29 cellular contexts compared by ENCODE assay signal in the genomic region with DNA sequence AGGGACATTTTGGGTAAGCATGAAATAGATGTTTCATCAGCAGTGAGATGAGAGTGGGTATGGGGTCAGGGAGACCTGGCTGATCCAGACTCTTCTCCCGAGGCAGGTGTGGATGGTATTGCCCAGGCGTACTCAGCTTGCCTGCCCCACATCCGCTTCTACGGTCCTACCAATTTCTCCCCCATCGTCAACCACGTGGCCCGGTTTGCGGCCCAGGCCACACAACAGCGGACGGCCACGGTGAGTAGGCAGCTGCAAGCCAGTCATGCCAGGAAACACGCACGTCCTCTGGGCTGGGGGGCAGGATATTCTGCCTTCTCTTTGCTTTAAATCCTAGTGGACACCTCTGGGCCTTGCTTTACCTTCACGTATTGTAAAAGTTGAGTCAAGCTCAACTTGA. TPM values are rescaled to one million over a fixed set of nuclear protein-coding genes. Genes with fewer than 3 reads are reported as not detected.
DNase-seq lines count a peak whose midpoint lies in the region; ATAC-seq, FAIRE-seq and TF ChIP-seq lines count a peak whose summit lies in the region.
"Had no signal": no experiment of that assay in that cellular context is flagged by ENCODE, and none has a peak within 500 bp of the region (broad histone marks: within the 10 kb centered on the region; RNA-seq: fewer than 3 reads in every experiment).

No MANE protein-coding gene starts in this region.

- H3K4me2 ChIP-seq in OCI-LY1 (ENCODE audit: low read length) (no peak overlapping the region), H1 (ENCODE audit: insufficient read depth in 1 of 2, low read depth in 2 of 2, low read length in 2 of 2) (no peak overlapping the region)

- no peak for FAIRE-seq in H1 (lab: Jason Lieb, UNC)
- FAIRE-seq: HepG2 had no signal

- H3F3A ChIP-seq in OCI-LY1 (ENCODE audit: insufficient read depth, low read length) = no peaks in the 10 kb centered on the region

- TF ChIP-seq EP300 in H1 (IDR thresholded peaks at IDR 0.05; ENCODE audit: borderline replicate concordance in 1 of 2, low read depth in 2 of 2, low read length in 2 of 2) = no peak

- H3K4me1 ChIP-seq in OCI-LY1 (ENCODE audit: insufficient read depth, low read length, severe bottlenecking) = peaks cover 19% of the 10 kb centered on the region
- peaks cover 0 to 5% (median 2%) of the 10 kb centered on the region in 4 experiments; a peak in 3 of 7 replicates for H3K4me1 ChIP-seq in H1 (replicated peaks in 1 of 4; ENCODE audit: control insufficient read depth in 3 of 4, insufficient read depth in 4 of 4, low read length in 3 of 4)
- H3K4me1 ChIP-seq in spleen = peaks cover 21 to 84% (median 50%) of the 10 kb centered on the region in 6 donors
- H3K4me1 ChIP-seq: HAP-1, parathyroid adenoma had no signal

- no peak overlapping the region for H2AK5ac ChIP-seq in H1 (ENCODE audit: low read depth, low read length)

- H3K4ac ChIP-seq in H1 (replicated peaks; ENCODE audit: insufficient read length, low read depth, low read length) = no peak overlapping the region

- no peaks in the 10 kb centered on the region for H3K36me3 Mint-ChIP-seq in T-helper 2 cell treated with Interferon-gamma antibody and Interleukin-4, amounts not matched to agents 5 μg/mL and 100 μg/mL, for 36 hours (ENCODE audit: low read depth)

- no peak for DNase-seq in T-helper 2 cell treated with Interferon-gamma antibody and Interleukin-4, amounts not matched to agents 5 μg/mL and 100 μg/mL, for 36 hours (ENCODE audit: low spot score)
- no peak for DNase-seq in T-helper 2 cell
- no peak for DNase-seq in H1 (ENCODE audit: low read depth in 1 of 2, low spot score in 2 of 2)
- peak; percentile 70 for DNase-seq in spleen
- no peak for DNase-seq in HEK293T (ENCODE audit: extremely low spot score)
- DNase-seq in NCI-H510A (lab: John Stamatoyannopoulos, UW) = no peak
- DNase-seq: activated CD4-positive, alpha-beta T cell treated with anti-CD3 and anti-CD28 coated beads for 36 hours; activated naive CD4-positive, alpha-beta T cell treated with anti-CD3 and anti-CD28 coated beads, Interleukin-2, amount 50 U/mL, for 16 hours; Caco-2; DND-41; effector CD4-positive, alpha-beta T cell; foreskin fibroblast; Kasumi-1; NCI-H1694 treated with DMSO at 0.1 percent for 48 hours; NCI-H2171; NCI-H526; stimulated activated CD4-positive, alpha-beta T cell treated with anti-CD3 and anti-CD28 coated beads, Interleukin-4, amount 100 ng/mL, for 1 hour; stimulated activated naive CD4-positive, alpha-beta T cell treated with Interleukin-2 at 50 U/mL for 16 hours had no signal

- H3K79me2 ChIP-seq in OCI-LY1 (ENCODE audit: insufficient read depth, low read length) = no peaks in the 10 kb centered on the region
- H3K79me2 ChIP-seq in H1 (ENCODE audit: control insufficient read depth in 1 of 2, insufficient read depth in 2 of 2, low read length in 2 of 2) = no peaks in the 10 kb centered on the region
- H3K79me2 ChIP-seq: parathyroid adenoma had no signal

- TF ChIP-seq CTCF in OCI-LY1 (IDR thresholded peaks at IDR 0.05; ENCODE audit: low read length) (no peak), H1 (IDR thresholded peaks at IDR 0.05; ENCODE audit: control extremely low read depth in 1 of 3, insufficient read depth in 1 of 3, low read depth in 1 of 3, low read length in 3 of 3) (no peak), spleen (IDR thresholded peaks at IDR 0.05 in 8 of 11, conservative IDR thresholded peaks at IDR 0.05 in 3 of 11) (no peak)

- 84% methylated on average over 14 of the region's 14 CpGs; no CpG with 5 or more reads in 1 of the 2 experiments for WGBS in H1 (ENCODE audit: extremely low coverage in 1 of 2, insufficient coverage in 1 of 2, insufficient read length in 1 of 2, insufficient replicate concordance in 2 of 2, low coverage in 1 of 2, low lambda C conversion rate in 2 of 2, missing lambda C conversion rate in 1 of 2), 2 experiments
- 81 to 88% (median 85%) methylated on average over 14 of the region's 14 CpGs for WGBS in spleen, 5 donors

- H3K9me3 ChIP-seq in OCI-LY1 (ENCODE audit: low read length) (no peaks in the 10 kb centered on the region), H1 (ENCODE audit: insufficient read depth in 2 of 2, low read depth in 1 of 2, low read length in 1 of 2) (no peaks in the 10 kb centered on the region), spleen (no peaks in the 10 kb centered on the region)
- H3K9me3 ChIP-seq: Caco-2, HAP-1, heart left ventricle, Peyer's patch had no signal

- H3K4me3 ChIP-seq in OCI-LY1 (ENCODE audit: low read depth, low read length, poor library complexity, severe bottlenecking) (no peak overlapping the region), H1 (ENCODE audit: extremely low read depth in 1 of 4, insufficient read depth in 2 of 4, low read depth in 3 of 4, low read length in 4 of 4) (no peak overlapping the region), spleen (no peak overlapping the region)
- H3K4me3 ChIP-seq: HAP-1, heart left ventricle, Peyer's patch had no signal

- intact Hi-C loops in spleen (cut with DNase I; ENCODE audit: low total_unique reads) = no loop called here

- H3K14ac ChIP-seq in H1 (ENCODE audit: insufficient read length) = no peak overlapping the region

- no peak for TF ChIP-seq POLR2A in H1 (IDR thresholded peaks at IDR 0.05; ENCODE audit: control extremely low read depth in 1 of 2, low read depth in 2 of 2, low read length in 2 of 2)
- no peak for TF ChIP-seq POLR2A in spleen (IDR thresholded peaks at IDR 0.05)

- H4K8ac ChIP-seq in H1 (ENCODE audit: extremely low read depth, insufficient read depth, low read length) = no peak overlapping the region

- H3K9ac ChIP-seq in OCI-LY1 (ENCODE audit: low read length) = no peak overlapping the region
- no peak overlapping the region for H3K9ac ChIP-seq in H1 (replicated peaks in 1 of 4; ENCODE audit: extremely low read depth in 1 of 4, low read depth in 3 of 4, low read length in 3 of 4)
- H3K9ac ChIP-seq: parathyroid adenoma had no signal

- H3K79me1 ChIP-seq in H1 (ENCODE audit: low read depth, low read length) = no peaks in the 10 kb centered on the region

- H3K18ac ChIP-seq in H1 (ENCODE audit: extremely low read depth, low read length) = no peak overlapping the region; the same call in 1 of the 2 replicates

- H2BK20ac ChIP-seq in H1 (ENCODE audit: low read length) = no peak overlapping the region

- H3K27ac ChIP-seq in OCI-LY1 (ENCODE audit: low read depth, low read length, poor library complexity, severe bottlenecking) = no peak overlapping the region
- H3K27ac ChIP-seq in H1 (ENCODE audit: low read depth, low read length) = no peak overlapping the region
- peak overlapping the region in 2 of 8 donors; percentile 28 to 85 for H3K27ac ChIP-seq in spleen
- H3K27ac ChIP-seq: 22Rv1, heart left ventricle, HL-60, parathyroid adenoma, Peyer's patch had no signal

- H4K20me1 ChIP-seq in OCI-LY1 (ENCODE audit: insufficient read depth, low read length) = no peaks in the 10 kb centered on the region
- no peaks in the 10 kb centered on the region for H4K20me1 ChIP-seq in H1 (replicated peaks in 1 of 2; ENCODE audit: control insufficient read depth in 1 of 2, insufficient read depth in 2 of 2, low read length in 2 of 2)

- no peak overlapping the region for H4K5ac ChIP-seq in H1 (ENCODE audit: insufficient read length, low read depth, low read length)

- no peaks in the 10 kb centered on the region for H3K23me2 ChIP-seq in H1 (ENCODE audit: low read depth, low read length)

- H3K27me3 ChIP-seq in OCI-LY1 (ENCODE audit: insufficient read depth, low read length) (no peaks in the 10 kb centered on the region), H1 (replicated peaks in 1 of 4; ENCODE audit: control insufficient read depth in 3 of 4, extremely low read depth in 1 of 4, insufficient read depth in 3 of 4, low read length in 3 of 4) (no peaks in the 10 kb centered on the region), spleen (replicated peaks in 1 of 7) (no peaks in the 10 kb centered on the region)
- H3K27me3 ChIP-seq: heart left ventricle, Peyer's patch had no signal

- H2AFZ ChIP-seq in OCI-LY1 (ENCODE audit: low read length) = 0 out of 2 replicates have a peak overlapping the region, but pooled peaks have one; percentile 52
- no peak overlapping the region for H2AFZ ChIP-seq in H1 (ENCODE audit: low read length)
- H2AFZ ChIP-seq: parathyroid adenoma had no signal

- no peak overlapping the region for H4K91ac ChIP-seq in H1 (replicated peaks; ENCODE audit: insufficient read length, low read length)

- no peaks in the 10 kb centered on the region for H3K27me3 Mint-ChIP-seq in T-helper 2 cell treated with Interferon-gamma antibody and Interleukin-4, amounts not matched to agents 5 μg/mL and 100 μg/mL, for 36 hours (ENCODE audit: low read depth)
- H3K27me3 Mint-ChIP-seq: activated CD4-positive, alpha-beta T cell treated with anti-CD3 and anti-CD28 coated beads for 36 hours had no signal

- H3K23ac ChIP-seq in H1 (ENCODE audit: insufficient read length) = no peak overlapping the region

- no peaks in the 10 kb centered on the region for H3K36me3 ChIP-seq in OCI-LY1 (ENCODE audit: insufficient read depth, low read length)
- H3K36me3 ChIP-seq in H1 (ENCODE audit: control insufficient read depth in 2 of 4, insufficient read depth in 4 of 4, low read length in 3 of 4) = no peaks in the 10 kb centered on the region
- H3K36me3 ChIP-seq in spleen = peaks cover 0 to 57% (median 0%) of the 10 kb centered on the region in 6 donors
- H3K36me3 ChIP-seq: HAP-1 had no signal

- 0 out of 2 replicates have a peak overlapping the region, but pooled peaks have one; percentile 44 for H2BK5ac ChIP-seq in H1 (ENCODE audit: low read depth, low read length)

- H3K9me2 ChIP-seq in OCI-LY1 (ENCODE audit: low read depth, low read length) = no peaks in the 10 kb centered on the region

- no peak for TF ChIP-seq RAD21 in H1 (IDR thresholded peaks at IDR 0.05 in 1 of 2, conservative IDR thresholded peaks at IDR 0.05 in 1 of 2; ENCODE audit: low read depth in 2 of 2, low read length in 2 of 2)

- H3K27ac Mint-ChIP-seq in T-helper 2 cell treated with Interferon-gamma antibody and Interleukin-4, amounts not matched to agents 5 μg/mL and 100 μg/mL, for 36 hours = peak overlapping the region; percentile 31
- H3K27ac Mint-ChIP-seq: nephron had no signal

- no peak overlapping the region for H3K4me3 Mint-ChIP-seq in T-helper 2 cell treated with Interferon-gamma antibody and Interleukin-4, amounts not matched to agents 5 μg/mL and 100 μg/mL, for 36 hours
- H3K4me3 Mint-ChIP-seq: activated CD4-positive, alpha-beta T cell treated with anti-CD3 and anti-CD28 coated beads for 36 hours; nephron had no signal

- no peak for ATAC-seq in GM19467 (IDR thresholded peaks at IDR 0.05; ENCODE audit: unreplicated experiment)
- ATAC-seq: activated CD4-positive, alpha-beta T cell treated with anti-CD3 and anti-CD28 coated beads for 36 hours; heart left ventricle; HepG2; right cardiac atrium had no signal

- CTCF ChIA-PET in H1 (lab: Charles Lee; ENCODE audit: partially characterized antibody) (interaction anchor here (1.0 to 3.0 kb wide), 5 partner anchors 8 to 52 kb away, joined by 3 to 9 read pairs (median 7); no protein-coding TSS in a partner anchor), HEK293T (lab: Yijun Ruan, JAX) (no interaction called here)

- H2BK12ac ChIP-seq in H1 (ENCODE audit: low read depth, low read length) = no peak overlapping the region

- POLR2A ChIA-PET in H1 (lab: Charles Lee; ENCODE audit: partially characterized antibody) = no interaction called here
- POLR2A ChIA-PET in HEK293T (lab: Yijun Ruan, JAX) = no interaction called here

- peaks cover 25% of the 10 kb centered on the region for H3K4me1 Mint-ChIP-seq in T-helper 2 cell treated with Interferon-gamma antibody and Interleukin-4, amounts not matched to agents 5 μg/mL and 100 μg/mL, for 36 hours (ENCODE audit: low read depth)

- H3K56ac ChIP-seq in H1 (replicated peaks; ENCODE audit: insufficient read length, low read depth, low read length) = no peak overlapping the region

- H2BK15ac ChIP-seq in H1 (ENCODE audit: low read length) = 0 out of 2 replicates have a peak overlapping the region, but pooled peaks have one; percentile 8

- H3K9me3 Mint-ChIP-seq in T-helper 2 cell treated with Interferon-gamma antibody and Interleukin-4, amounts not matched to agents 5 μg/mL and 100 μg/mL, for 36 hours = no peaks in the 10 kb centered on the region
- H3K9me3 Mint-ChIP-seq: nephron had no signal

- no peak overlapping the region for H2BK120ac ChIP-seq in H1 (replicated peaks; ENCODE audit: low read depth, low read length)

RNA-seq across cellular contexts. Expression of a gene that starts 44.7 kb away (rescaled TPM):
- total RNA-seq in H1 (2021; fragmentation: NEBNext Ultra II Directional; extraction: Animal tissue kit (Norgen Biotek cat#: 25700)) = 10.6 and 11.6 TPM in 2 replicates
- 38.0 and 39.5 TPM in 2 replicates for polyA plus RNA-seq in H1 (2011; rRNA removed)
- polyA plus RNA-seq in H1 (2011; cell fraction: cytosol; rRNA removed) = 23.2 TPM
- 22.3 TPM for polyA plus RNA-seq in H1 (2011; cell fraction: nucleus; rRNA removed)
- polyA plus RNA-seq in H1 (2012, experiment 1 of 2) = 11.1 to 18.8 TPM (median 16.3 TPM) in 4 replicates
- 20.5 TPM for polyA plus RNA-seq in H1 (2012, experiment 2 of 2)
- 26.2 TPM for polyA plus RNA-seq in H1 (2013, experiment 1 of 2)
- polyA plus RNA-seq in H1 (2013, experiment 2 of 2) = 24.6 TPM
- polyA minus RNA-seq in H1 (2011; rRNA and poly(A)+ RNA removed) = 16.1 and 18.7 TPM in 2 replicates
- 11.2 TPM for polyA minus RNA-seq in H1 (2011; cell fraction: cytosol; rRNA and poly(A)+ RNA removed)
- 9.8 TPM for polyA minus RNA-seq in H1 (2011; cell fraction: nucleus; rRNA and poly(A)+ RNA removed)
- 10 to 100 TPM; 25.2 to 46.5 (median 34.8) TPM for total RNA-seq in spleen
- 10 to 100 TPM; 13.3 to 29.0 (median 21.7) TPM for polyA plus RNA-seq in spleen

RNA-seq across cellular contexts. Expression of a gene that starts 48.8 kb away (rescaled TPM):
- 93.1 and 95.1 TPM in 2 replicates for total RNA-seq in H1 (2021; fragmentation: NEBNext Ultra II Directional; extraction: Animal tissue kit (Norgen Biotek cat#: 25700))
- polyA plus RNA-seq in H1 (2011; rRNA removed) (98.3 and 117 TPM in 2 replicates), spleen (10 to 100 TPM; 64.6 to 92.3 (median 66.7) TPM)
- 123 TPM for polyA plus RNA-seq in H1 (2011; cell fraction: cytosol; rRNA removed)
- polyA plus RNA-seq in H1 (2011; cell fraction: nucleus; rRNA removed) = 179 TPM
- 86.9 to 108 TPM (median 91.2 TPM) in 4 replicates for polyA plus RNA-seq in H1 (2012, experiment 1 of 2)
- polyA plus RNA-seq in H1 (2012, experiment 2 of 2) = 31.9 TPM
- 102 TPM for polyA plus RNA-seq in H1 (2013, experiment 1 of 2)
- polyA plus RNA-seq in H1 (2013, experiment 2 of 2) = 97.3 TPM
- 74.9 and 95.6 TPM in 2 replicates for polyA minus RNA-seq in H1 (2011; rRNA and poly(A)+ RNA removed)
- 52.8 TPM for polyA minus RNA-seq in H1 (2011; cell fraction: cytosol; rRNA and poly(A)+ RNA removed)
- polyA minus RNA-seq in H1 (2011; cell fraction: nucleus; rRNA and poly(A)+ RNA removed) = 49.9 TPM
- total RNA-seq in spleen = 100 to 1,000 TPM in 3 of 7 donors, 10 to 100 TPM in 4; 75.8 to 128 (median 99.8) TPM

RNA-seq across cellular contexts. Expression of a gene that starts 49.1 kb away (rescaled TPM):
- 32.5 and 34.2 TPM in 2 replicates for total RNA-seq in H1 (2021; fragmentation: NEBNext Ultra II Directional; extraction: Animal tissue kit (Norgen Biotek cat#: 25700))
- polyA plus RNA-seq in H1 (2011; rRNA removed) = 9.1 and 11.5 TPM in 2 replicates
- 12.8 TPM for polyA plus RNA-seq in H1 (2011; cell fraction: cytosol; rRNA removed)
- polyA plus RNA-seq in H1 (2011; cell fraction: nucleus; rRNA removed) = 13.4 TPM
- polyA plus RNA-seq in H1 (2012, experiment 1 of 2) = 14.1 to 20.5 TPM (median 19.2 TPM) in 4 replicates
- 1.5 TPM for polyA plus RNA-seq in H1 (2012, experiment 2 of 2)
- 40.3 TPM for polyA plus RNA-seq in H1 (2013, experiment 1 of 2)
- 43.4 TPM for polyA plus RNA-seq in H1 (2013, experiment 2 of 2)
- polyA minus RNA-seq in H1 (2011; rRNA and poly(A)+ RNA removed) = 95.2 and 95.6 TPM in 2 replicates
- polyA minus RNA-seq in H1 (2011; cell fraction: cytosol; rRNA and poly(A)+ RNA removed) = 33.5 TPM
- 45.2 TPM for polyA minus RNA-seq in H1 (2011; cell fraction: nucleus; rRNA and poly(A)+ RNA removed)
- total RNA-seq in spleen = 10 to 100 TPM; 28.4 to 38.8 (median 31.1) TPM
- 1 to 10 TPM; 7.3 to 9.1 (median 8.3) TPM for polyA plus RNA-seq in spleen
